ENCODE assay signal across 9 cellular contexts in the genomic region with DNA sequence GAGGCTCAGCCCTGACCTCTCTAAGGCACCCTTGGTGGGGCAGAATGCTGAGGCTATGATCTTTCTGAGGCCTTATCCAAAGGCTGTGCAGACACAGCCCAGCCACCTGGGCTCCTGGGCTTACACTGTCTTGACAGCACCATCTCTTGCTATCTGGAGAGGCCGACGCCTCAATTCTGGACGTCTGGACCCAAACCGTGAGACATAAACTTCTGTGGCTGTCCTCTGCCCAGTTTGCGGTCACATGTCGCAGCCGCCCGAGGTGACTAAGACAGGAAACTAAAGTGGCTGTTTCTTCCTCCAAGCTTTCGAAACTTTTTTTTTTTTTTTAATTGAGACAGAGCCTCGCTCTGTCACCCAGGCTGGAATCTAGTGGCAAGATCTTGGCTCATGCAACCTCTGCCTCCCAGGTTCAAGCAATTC. TPM values are rescaled to one million over a fixed set of nuclear protein-coding genes. Genes with fewer than 3 reads are reported as not detected.
A peak's percentile ranks its signal among the peaks of the same experiment; 100 is the strongest.
DNase-seq lines count a peak whose midpoint lies in the region; ATAC-seq and TF ChIP-seq lines count a peak whose summit lies in the region.
"Had no signal": no experiment of that assay in that cellular context is flagged by ENCODE, and none has a peak within 500 bp of the region (broad histone marks: within the 10 kb centered on the region; RNA-seq: fewer than 3 reads in every experiment).

No MANE protein-coding gene starts in this region.

- H3F3A ChIP-seq in PC-3 (ENCODE audit: low read length, unreplicated experiment): no peaks in the 10 kb centered on the region

- no peaks in the 10 kb centered on the region for H3K9me2 ChIP-seq in PC-3 (replicated peaks; ENCODE audit: low read length)

- no peaks in the 10 kb centered on the region for H3K79me2 ChIP-seq in PC-3 (ENCODE audit: low read length)

- H3K4me3 ChIP-seq in GM12865 (ENCODE audit: low read depth, low read length) (no peak overlapping the region), PC-3 (ENCODE audit: low read length) (no peak overlapping the region)

- DNase-seq in GM12865 (ENCODE audit: low read depth) (peak; percentile 84), PC-3 (peak; percentile 40), dedifferentiated amniotic fluid mesenchymal stem cell (ENCODE audit: extremely low spot score) (no peak), endothelial cell (ENCODE audit: low spot score) (no peak), NAMALWA (ENCODE audit: low spot score) (no peak)
- DNase-seq in central memory CD4-positive, alpha-beta T cell: peak; percentile 33
- peak in 2 of 3 experiments; percentile 19 to 53 for DNase-seq in stimulated activated CD4-positive, alpha-beta T cell treated with anti-CD3 and anti-CD28 coated beads, TNF-alpha, amount 100 ng/mL, for 24 hours (ENCODE audit: low read depth in 3 of 3)

- peaks cover 20% of the 10 kb centered on the region for H3K4me1 Mint-ChIP-seq in endothelial cell (ENCODE audit: unreplicated experiment)

- CTCF ChIA-PET in PC-3 (lab: Charles Lee): no interaction called here

- no peak overlapping the region for H2AFZ ChIP-seq in PC-3 (ENCODE audit: low read length)

- TF ChIP-seq CTCF in GM12865 (IDR thresholded peaks at IDR 0.05; ENCODE audit: insufficient read depth, low read depth, low read length, missing control alignments): no peak
- no peak for TF ChIP-seq CTCF in PC-3 (conservative IDR thresholded peaks at IDR 0.05; ENCODE audit: low read depth, low read length)
- no peak for TF ChIP-seq CTCF in endothelial cell (IDR thresholded peaks at IDR 0.05; ENCODE audit: unreplicated experiment)

- intact Hi-C loops in PC-3 (cut with micrococcal nuclease): no loop called here

- H3K4me2 ChIP-seq in PC-3 (ENCODE audit: low read length): no peak overlapping the region

- POLR2A ChIA-PET in PC-3 (lab: Charles Lee; ENCODE audit: unreplicated experiment): no interaction called here

- H3K36me3 Mint-ChIP-seq in endothelial cell (ENCODE audit: low read depth, unreplicated experiment): no peaks in the 10 kb centered on the region

- no TSS peak for BruUV-seq in PC-3 (replicated peaks; lab: Mats Ljungman, UMichigan)

- no peak overlapping the region for H3K27ac Mint-ChIP-seq in endothelial cell (ENCODE audit: unreplicated experiment)

- H3K9me3 Mint-ChIP-seq in endothelial cell (ENCODE audit: unreplicated experiment): no peaks in the 10 kb centered on the region

- H3K36me3 ChIP-seq in PC-3 (ENCODE audit: low read depth, low read length): no peaks in the 10 kb centered on the region

- no peak overlapping the region for H3K4me3 Mint-ChIP-seq in endothelial cell (ENCODE audit: unreplicated experiment)

- H4K20me1 ChIP-seq in PC-3 (ENCODE audit: low read length): no peaks in the 10 kb centered on the region

- no peaks in the 10 kb centered on the region for H3K9me3 ChIP-seq in PC-3 (ENCODE audit: low read length)

- no peak overlapping the region for H3K27ac ChIP-seq in PC-3 (ENCODE audit: low read length)

- H3K4me1 ChIP-seq in PC-3 (ENCODE audit: insufficient read depth, low read length): peaks cover 11% of the 10 kb centered on the region; the same call in 1 of the 2 replicates

- H3K9ac ChIP-seq in PC-3 (ENCODE audit: low read length): no peak overlapping the region

- H3K27me3 Mint-ChIP-seq in endothelial cell (ENCODE audit: unreplicated experiment): peaks cover 2% of the 10 kb centered on the region

- H3K27me3 ChIP-seq in PC-3 (ENCODE audit: low read length): peaks cover 4% of the 10 kb centered on the region; the same call in 1 of the 2 replicates

- peak; percentile 87 for ATAC-seq in HG02759 (IDR thresholded peaks at IDR 0.05; ENCODE audit: unreplicated experiment)
- no peak for ATAC-seq in PC-3

RNA-seq across cellular contexts. Expression of a gene that starts 49.3 kb away (rescaled TPM):
- total RNA-seq in PC-3 (2014; rRNA removed) (not detected in 2 replicates), endothelial cell (ENCODE audit: unreplicated experiment) (1.1 TPM)
- total RNA-seq: pulmonary artery endothelial cell had no signal

Comparison
In these comparisons a context has a peak if more than half of its experiments do, and no peak if none do; other contexts are left out.
1. DNase-seq: peak in GM12865 (single experiment), PC-3 (single experiment), central memory CD4-positive, alpha-beta T cell (single experiment) and stimulated activated CD4-positive, alpha-beta T cell treated with anti-CD3 and anti-CD28 coated beads, TNF-alpha, amount 100 ng/mL, for 24 hours (2 of 3); none in dedifferentiated amniotic fluid mesenchymal stem cell (single experiment), endothelial cell (single experiment) and NAMALWA (single experiment).